16 cellular contexts compared by ENCODE assay signal in genomic region chr15:48423342-48423741, GRCh38.
"Had no signal": no experiment of that assay in that cellular context is flagged by ENCODE, and none has a peak within 500 bp of the region (broad histone marks: within the 10 kb centered on the region; RNA-seq: fewer than 3 reads in every experiment).

No MANE protein-coding gene starts in this region.

- H3K9me3 Mint-ChIP-seq: type B pancreatic cell had no signal

- H3K9me3 ChIP-seq: lower lobe of right lung, prostate gland, right atrium auricular region, stomach had no signal

- DNase-seq: activated CD4-positive, alpha-beta T cell treated with anti-CD3 and anti-CD28 coated beads, Interleukin-2, amount 50 U/mL, for 48 hours; activated CD8-positive, alpha-beta memory T cell treated with anti-CD3 and anti-CD28 coated beads, Interleukin-2, amount 10 ng/mL, durations not matched to agents 7 days and 5 days; effector memory CD4-positive, alpha-beta T cell; hippocampal formation; left colon; lower lobe of right lung; midbrain; occipital lobe; stomach; SW 1271; T-helper 2 cell had no signal

- H3K4me1 Mint-ChIP-seq: activated CD8-positive, alpha-beta memory T cell treated with anti-CD3 and anti-CD28 coated beads, Interleukin-2, amount 10 ng/mL, durations not matched to agents 7 days and 5 days had no signal

- ATAC-seq: activated CD8-positive, alpha-beta memory T cell treated with anti-CD3 and anti-CD28 coated beads, Interleukin-2, amount 10 ng/mL, durations not matched to agents 7 days and 5 days; left colon; lower lobe of right lung had no signal

- H3K4me3 ChIP-seq: cardiac muscle cell, lower lobe of right lung, prostate gland, right atrium auricular region, stomach had no signal

- H3K27ac ChIP-seq: cardiac muscle cell, lower lobe of right lung, prostate gland, right atrium auricular region, stomach had no signal

- H3K36me3 Mint-ChIP-seq: activated CD8-positive, alpha-beta memory T cell treated with anti-CD3 and anti-CD28 coated beads, Interleukin-2, amount 10 ng/mL, durations not matched to agents 7 days and 5 days; activated naive CD8-positive, alpha-beta T cell had no signal

- H3K4me1 ChIP-seq: lower lobe of right lung, prostate gland, right atrium auricular region had no signal

- H3K27ac Mint-ChIP-seq: activated CD8-positive, alpha-beta memory T cell treated with anti-CD3 and anti-CD28 coated beads, Interleukin-2, amount 10 ng/mL, durations not matched to agents 7 days and 5 days; activated naive CD8-positive, alpha-beta T cell; type B pancreatic cell had no signal

- H3K36me3 ChIP-seq: cardiac muscle cell had no signal

- H3K27me3 Mint-ChIP-seq: activated naive CD8-positive, alpha-beta T cell; type B pancreatic cell had no signal

- H3K4me3 Mint-ChIP-seq: activated CD8-positive, alpha-beta memory T cell treated with anti-CD3 and anti-CD28 coated beads, Interleukin-2, amount 10 ng/mL, durations not matched to agents 7 days and 5 days; activated naive CD8-positive, alpha-beta T cell; type B pancreatic cell had no signal

- H3K27me3 ChIP-seq: cardiac muscle cell, right atrium auricular region, stomach had no signal
